ENCODE assay signal across 7 cellular contexts in genomic region chr1:200028586-200029034, GRCh38. TPM values are rescaled to one million over a fixed set of nuclear protein-coding genes. Genes with fewer than 3 reads are reported as not detected.
A peak's percentile ranks its signal among the peaks of the same experiment; 100 is the strongest.
DNase-seq lines count a peak whose midpoint lies in the region; TF ChIP-seq lines count a peak whose summit lies in the region.

No MANE protein-coding gene starts in this region.

- no peaks in the 10 kb centered on the region for H3K27me3 ChIP-seq in SJCRH30

- no peaks in the 10 kb centered on the region for H3K9me3 ChIP-seq in HEK293 (ENCODE audit: control insufficient read depth, insufficient read depth, low read depth, low read length)
- no peaks in the 10 kb centered on the region for H3K9me3 ChIP-seq in SJCRH30 (replicated peaks)

- H3K27ac ChIP-seq in HEK293 (ENCODE audit: extremely low read depth, low read depth, low read length) (no peak overlapping the region; the same call in 1 of the 2 replicates), SJCRH30 (no peak overlapping the region)

- POLR2A ChIA-PET in HEK293 (lab: Yijun Ruan, JAX), result interaction anchor here (0.6 to 1.3 kb wide), 5 partner anchors 9 to 66 kb away, joined by 3 to 4 read pairs (median 3); no protein-coding TSS in a partner anchor

- CTCF ChIA-PET in HEK293 (lab: Yijun Ruan, JAX), result interaction anchor here (0.6 to 1.0 kb wide), 2 partner anchors 251 to 392 kb away, joined by 3 read pairs; no protein-coding TSS in a partner anchor

- H3K4me3 ChIP-seq in HEK293 (ENCODE audit: low read depth, low read length) (peak overlapping the region; percentile 67), SJCRH30 (peak overlapping the region; percentile 52), fibroblast of villous mesenchyme (ENCODE audit: low read depth, low read length) (peak overlapping the region; percentile 51), skeletal muscle cell (ENCODE audit: low read depth, low read length) (peak overlapping the region; percentile 48)

- no peaks in the 10 kb centered on the region for H3K36me3 ChIP-seq in HEK293 (ENCODE audit: control insufficient read depth in 2 of 2, insufficient read depth in 1 of 2, low read length in 2 of 2)
- no peaks in the 10 kb centered on the region for H3K36me3 ChIP-seq in SJCRH30

- DNase-seq in SJCRH30 (peak in 1 of 2 experiments; percentile 26), fibroblast of villous mesenchyme (ENCODE audit: low read depth) (no peak), skeletal muscle cell (ENCODE audit: low read depth) (no peak), LoVo (ENCODE audit: low spot score) (no peak), GOT3 (lab: John Stamatoyannopoulos, UW) (no peak), COR-L47 (lab: John Stamatoyannopoulos, UW) (no peak)

- TF ChIP-seq CTCF in HEK293 (tag by site-specific recombination; IDR thresholded peaks at IDR 0.05), result no peak
- TF ChIP-seq CTCF in fibroblast of villous mesenchyme (IDR thresholded peaks at IDR 0.05; ENCODE audit: insufficient read depth, low read depth, low read length), result no peak

- H3K4me1 ChIP-seq in HEK293 (ENCODE audit: control insufficient read depth, insufficient read depth, low read length) (peaks cover 6% of the 10 kb centered on the region), SJCRH30 (no peaks in the 10 kb centered on the region)

TF ChIP-seq in HEK293, 187 proteins besides CTCF, POLR2A, EP300 and RAD21:
- TF ChIP-seq ZBTB17 (tag by site-specific recombination; IDR thresholded peaks at IDR 0.05) (peak; percentile 53; the same call in 1 of the 2 replicates), ZNF335 (tag by site-specific recombination; conservative IDR thresholded peaks at IDR 0.05) (peak; percentile 95), ZNF266 (tag by site-specific recombination; IDR thresholded peaks at IDR 0.05; ENCODE audit: low read depth) (no peak)
TF ChIP-seq in HEK293: peak in this region for 2.

RNA-seq across cellular contexts. Expression of gene NR5A2, which starts 1.1 kb away (rescaled TPM):
- total RNA-seq in SJCRH30 (2014; rRNA removed; shearing (Covaris generic)), result 0.84 and 1.0 TPM in 2 replicates
- under 0.01 TPM in 1 of 2 replicates, not detected in the other for total RNA-seq in fibroblast of villous mesenchyme
